8 cellular contexts compared by ENCODE assay signal in the genomic region with DNA sequence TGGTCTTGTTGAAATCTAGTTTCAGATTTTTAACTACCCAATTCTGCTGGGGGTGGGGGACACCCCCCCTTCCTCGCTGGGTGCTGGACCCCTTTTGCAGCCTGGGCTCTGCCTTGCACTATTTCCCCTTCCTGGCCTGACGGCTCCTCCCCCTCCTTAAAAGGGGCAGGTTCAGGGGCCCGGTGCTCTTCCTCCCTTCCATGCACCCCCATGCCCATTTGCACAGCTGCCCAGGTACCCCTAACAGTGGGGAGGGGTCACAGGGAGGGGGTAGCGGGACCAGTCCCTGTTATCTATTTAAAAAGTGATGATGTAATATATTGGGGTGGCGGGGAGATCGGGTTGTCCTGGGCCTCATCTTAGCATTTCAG. TPM values are rescaled to one million over a fixed set of nuclear protein-coding genes. Genes with fewer than 3 reads are reported as not detected.
A peak's percentile ranks its signal among the peaks of the same experiment; 100 is the strongest.
DNase-seq lines count a peak whose midpoint lies in the region; ATAC-seq and TF ChIP-seq lines count a peak whose summit lies in the region.

No MANE protein-coding gene starts in this region.

- POLR2A ChIA-PET in activated B cell treated with CpG ODN at 0.5 μM for 24 hours (lab: Charles Lee), result interaction anchor here (1.0 to 6.3 kb wide), 15 partner anchors 11 to 82 kb away, joined by 3 to 85 read pairs (median 11); a partner anchor contains a TSS

- CTCF ChIA-PET in activated B cell treated with CpG ODN at 0.5 μM for 24 hours (lab: Charles Lee), result interaction anchor here (0.6 to 3.7 kb wide), 30 partner anchors 12 to 458 kb away, joined by 3 to 35 read pairs (median 6); a partner anchor contains a TSS

- peaks cover 9% of the 10 kb centered on the region for H3K4me1 ChIP-seq in iPS-15b (ENCODE audit: control insufficient read depth, insufficient read depth, low read length)

- H3K9ac ChIP-seq in iPS-15b (ENCODE audit: low read depth, low read length), result no peak overlapping the region

- H3K27ac ChIP-seq in temporal lobe (ENCODE audit: low read depth, low read length), result peak overlapping the region; percentile 82

- H3K36me3 ChIP-seq in iPS-15b (ENCODE audit: control insufficient read depth, insufficient read depth, low read length), result peaks cover 17% of the 10 kb centered on the region

- DNase-seq in T-helper 1 cell, result no peak
- DNase-seq in activated B cell treated with CpG ODN at 0.5 μM for 24 hours, result no peak
- DNase-seq in NCI-H1930 (lab: John Stamatoyannopoulos, UW), result no peak
- no peak for DNase-seq in mesenteric fat pad (ENCODE audit: low spot score)

- peak overlapping the region; percentile 21 for H3K4me3 Mint-ChIP-seq in T-helper 1 cell treated with Interleukin-12 subunit alpha and Interleukin-12 subunit beta and Interleukin-4 antibody, amounts not matched to agents 30 μg/mL and 1 μg/mL, for 36 hours
- peak overlapping the region; percentile 79 for H3K4me3 Mint-ChIP-seq in activated B cell treated with CpG ODN at 0.5 μM for 24 hours

- H3K9me3 Mint-ChIP-seq in T-helper 1 cell treated with Interleukin-12 subunit alpha and Interleukin-12 subunit beta and Interleukin-4 antibody, amounts not matched to agents 30 μg/mL and 1 μg/mL, for 36 hours, result no peaks in the 10 kb centered on the region
- H3K9me3 Mint-ChIP-seq in activated B cell treated with CpG ODN at 0.5 μM for 24 hours, result no peaks in the 10 kb centered on the region

- H3K36me3 Mint-ChIP-seq in T-helper 1 cell treated with Interleukin-12 subunit alpha and Interleukin-12 subunit beta and Interleukin-4 antibody, amounts not matched to agents 30 μg/mL and 1 μg/mL, for 36 hours (ENCODE audit: low read depth), result peaks cover 39% of the 10 kb centered on the region
- peaks cover 11% of the 10 kb centered on the region for H3K36me3 Mint-ChIP-seq in activated B cell treated with CpG ODN at 0.5 μM for 24 hours (ENCODE audit: low read depth)

- no peaks in the 10 kb centered on the region for H3K9me3 ChIP-seq in iPS-15b (ENCODE audit: control insufficient read depth, insufficient read depth, low read length)

- peaks cover 52% of the 10 kb centered on the region for H3K4me1 Mint-ChIP-seq in T-helper 1 cell treated with Interleukin-12 subunit alpha and Interleukin-12 subunit beta and Interleukin-4 antibody, amounts not matched to agents 30 μg/mL and 1 μg/mL, for 36 hours (ENCODE audit: low read depth)
- H3K4me1 Mint-ChIP-seq in activated B cell treated with CpG ODN at 0.5 μM for 24 hours, result peaks cover 65% of the 10 kb centered on the region

- H3K27me3 ChIP-seq in iPS-15b (ENCODE audit: control insufficient read depth, insufficient read depth, low read length), result no peaks in the 10 kb centered on the region

- H3K27me3 Mint-ChIP-seq in T-helper 1 cell treated with Interleukin-12 subunit alpha and Interleukin-12 subunit beta and Interleukin-4 antibody, amounts not matched to agents 30 μg/mL and 1 μg/mL, for 36 hours (ENCODE audit: low read depth), result no peaks in the 10 kb centered on the region
- no peaks in the 10 kb centered on the region for H3K27me3 Mint-ChIP-seq in activated B cell treated with CpG ODN at 0.5 μM for 24 hours

- ATAC-seq in activated B cell treated with CpG ODN at 0.5 μM for 24 hours (ENCODE audit: low read depth) (peak; percentile 18), GM21717 (IDR thresholded peaks at IDR 0.05; ENCODE audit: unreplicated experiment) (no peak)

- TF ChIP-seq CTCF in activated B cell treated with CpG ODN at 0.5 μM for 24 hours (IDR thresholded peaks at IDR 0.05), result no peak

- intact Hi-C loops in activated B cell treated with CpG ODN at 0.5 μM for 24 hours (cut with micrococcal nuclease), result loop anchor here (1.0 to 2.0 kb wide), 11 partner anchors 12 to 459 kb away; a partner anchor contains a TSS

- peak overlapping the region; percentile 68 for H3K27ac Mint-ChIP-seq in T-helper 1 cell treated with Interleukin-12 subunit alpha and Interleukin-12 subunit beta and Interleukin-4 antibody, amounts not matched to agents 30 μg/mL and 1 μg/mL, for 36 hours
- peak overlapping the region; percentile 87 for H3K27ac Mint-ChIP-seq in activated B cell treated with CpG ODN at 0.5 μM for 24 hours

- H3K4me3 ChIP-seq in iPS-15b (ENCODE audit: low read depth, low read length), result peak overlapping the region; percentile 52

RNA-seq across cellular contexts. Expression of a gene that starts 15.3 kb away (rescaled TPM):
- total RNA-seq in activated B cell treated with CpG ODN at 0.5 μM for 24 hours, result 56.2 and 56.6 TPM in 2 replicates
- 1.5 TPM for total RNA-seq in temporal lobe
- 80.4 TPM for total RNA-seq in mesenteric fat pad

RNA-seq across cellular contexts. Expression of a gene that starts 15.7 kb away (rescaled TPM):
- total RNA-seq in activated B cell treated with CpG ODN at 0.5 μM for 24 hours, result 1.0 TPM in 1 of 2 replicates, not detected in the other
- not detected for total RNA-seq in temporal lobe
- total RNA-seq in mesenteric fat pad, result 0.87 TPM

RNA-seq across cellular contexts. Expression of a gene that starts 15.7 kb away (rescaled TPM):
- total RNA-seq in activated B cell treated with CpG ODN at 0.5 μM for 24 hours (not detected in 2 replicates), temporal lobe (0.25 TPM), mesenteric fat pad (not detected)

RNA-seq across cellular contexts. Expression of a gene that starts 24.5 kb away (rescaled TPM):
- total RNA-seq in activated B cell treated with CpG ODN at 0.5 μM for 24 hours, result 1.8 and 2.4 TPM in 2 replicates
- not detected for total RNA-seq in temporal lobe
- not detected for total RNA-seq in mesenteric fat pad

RNA-seq across cellular contexts. Expression of a gene that starts 33.2 kb away (rescaled TPM):
- total RNA-seq in activated B cell treated with CpG ODN at 0.5 μM for 24 hours, result 11.3 and 13.7 TPM in 2 replicates
- total RNA-seq in temporal lobe, result 11.1 TPM
- total RNA-seq in mesenteric fat pad, result 176 TPM

Comparison
In these comparisons a context has a peak if more than half of its experiments do, and no peak if none do; other contexts are left out.
1. RNA of a gene that starts 15.3 kb away (total RNA-seq): 80.4 TPM in mesenteric fat pad (single experiment) and 56.2 to 56.6 TPM in activated B cell treated with CpG ODN at 0.5 μM for 24 hours; 1.5 TPM in temporal lobe (single experiment); every median in the first group is over 10 times any median in the second.